1 cellular context compared by ENCODE assay signal in the genomic region with DNA sequence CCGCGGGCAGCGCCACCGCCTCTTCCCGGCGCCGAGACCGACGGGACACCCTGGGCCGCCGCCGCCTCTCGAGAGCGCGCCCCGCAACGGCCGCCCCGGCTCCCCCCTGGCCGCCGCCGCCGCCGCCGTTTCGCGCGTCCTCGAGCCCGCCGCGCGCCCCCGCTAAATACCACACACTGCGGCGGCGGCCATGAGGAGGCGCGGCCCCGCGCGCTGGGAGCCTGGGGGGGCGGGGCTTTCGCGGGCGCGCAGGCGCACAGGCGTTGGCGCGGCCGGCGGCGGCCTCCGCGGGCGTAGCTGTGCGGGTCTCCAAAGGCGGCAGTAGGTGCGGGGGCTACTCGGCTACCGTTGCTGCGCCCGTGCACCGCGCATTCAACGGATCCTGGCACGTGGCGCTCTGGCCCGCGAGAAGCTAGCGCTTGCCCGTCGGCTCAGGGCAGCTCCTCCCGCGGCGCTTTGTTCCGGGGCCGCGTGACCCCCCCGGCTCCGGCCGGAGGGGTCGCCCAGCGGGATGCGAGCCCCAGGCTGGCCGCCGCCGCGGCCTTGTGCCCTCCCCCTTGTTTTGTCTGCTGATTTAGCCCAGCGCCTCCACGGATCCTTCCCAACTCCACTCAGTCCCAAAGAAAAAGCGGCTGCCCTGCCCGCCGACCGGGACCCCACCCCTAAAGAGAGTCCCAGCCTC.
TF ChIP-seq lines count a peak whose summit lies in the region.

TSS of gene SIAH1 (minus strand) at position 142 of the 682 bp plus-strand sequence. CDS start 22,985 bp downstream, outside the sequence.

TF ChIP-seq in K562, 482 proteins besides CTCF, POLR2A, EP300 and RAD21 (continued from another document and continues in another):
- TF ChIP-seq ZNF311 (CRISPR knock-in tag; IDR thresholded peaks at IDR 0.05) = no peak
- TF ChIP-seq ZNF253 (CRISPR knock-in tag; conservative IDR thresholded peaks at IDR 0.05) = no peak
- TF ChIP-seq THRAP3 (IDR thresholded peaks at IDR 0.05; ENCODE audit: borderline replicate concordance) = no peak
- no peak for TF ChIP-seq ZNF740 (CRISPR knock-in tag; IDR thresholded peaks at IDR 0.05)
- TF ChIP-seq ZNF740 (tag; IDR thresholded peaks at IDR 0.05) = peak in 1 of 2 experiments; percentile 64; a peak in 2 of 4 replicates
- TF ChIP-seq FOXA3 (CRISPR knock-in tag; conservative IDR thresholded peaks at IDR 0.05 in 1 of 2, IDR thresholded peaks at IDR 0.05 in 1 of 2) = no peak
- peak; percentile 61; the same call in 1 of the 2 replicates for TF ChIP-seq ZNF584 (CRISPR knock-in tag; IDR thresholded peaks at IDR 0.05; ENCODE audit: low read depth)
- no peak for TF ChIP-seq LARP7 (IDR thresholded peaks at IDR 0.05)
- TF ChIP-seq YY1 (IDR thresholded peaks at IDR 0.05; ENCODE audit: borderline replicate concordance in 1 of 3, control insufficient read depth in 1 of 3, extremely low read depth in 1 of 3, insufficient read depth in 3 of 3, insufficient read length in 1 of 3, insufficient replicate concordance in 2 of 3, low read depth in 1 of 3, low read length in 2 of 3) = peak; percentile 37 to 87 (median 87)
- TF ChIP-seq KHSRP (IDR thresholded peaks at IDR 0.05) = no peak
- TF ChIP-seq RNF219 (CRISPR knock-in tag; IDR thresholded peaks at IDR 0.05) = no peak
- TF ChIP-seq, protein P1, sequence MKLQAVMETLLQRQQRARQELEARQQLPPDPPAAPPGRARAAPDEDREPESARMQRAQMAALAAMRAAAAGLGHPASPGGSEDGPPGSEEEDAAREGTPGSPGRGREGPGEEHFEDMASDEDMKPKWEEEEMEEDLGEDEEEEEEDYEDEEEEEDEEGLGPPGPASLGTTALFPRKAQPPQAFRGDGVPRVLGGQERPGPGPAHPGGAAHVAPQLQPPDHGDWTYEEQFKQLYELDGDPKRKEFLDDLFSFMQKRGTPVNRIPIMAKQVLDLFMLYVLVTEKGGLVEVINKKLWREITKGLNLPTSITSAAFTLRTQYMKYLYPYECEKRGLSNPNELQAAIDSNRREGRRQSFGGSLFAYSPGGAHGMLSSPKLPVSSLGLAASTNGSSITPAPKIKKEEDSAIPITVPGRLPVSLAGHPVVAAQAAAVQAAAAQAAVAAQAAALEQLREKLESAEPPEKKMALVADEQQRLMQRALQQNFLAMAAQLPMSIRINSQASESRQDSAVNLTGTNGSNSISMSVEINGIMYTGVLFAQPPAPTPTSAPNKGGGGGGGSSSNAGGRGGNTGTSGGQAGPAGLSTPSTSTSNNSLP (IDR thresholded peaks at IDR 0.05; ENCODE audit: borderline replicate concordance, low read depth, low read length) = no peak
- no peak for TF ChIP-seq SAFB (IDR thresholded peaks at IDR 0.05; ENCODE audit: borderline replicate concordance, low read depth, low read length)
- TF ChIP-seq BHLHE40 (IDR thresholded peaks at IDR 0.05; ENCODE audit: low read length) = peak; percentile 69
- TF ChIP-seq HDAC2 (IDR thresholded peaks at IDR 0.05) = no peak
- peak; percentile 82 for TF ChIP-seq GTF2E2 (tag; IDR thresholded peaks at IDR 0.05)
- TF ChIP-seq PYGO2 (tag; IDR thresholded peaks at IDR 0.05) = no peak
- TF ChIP-seq CBFA2T2 (conservative IDR thresholded peaks at IDR 0.05) = no peak
- TF ChIP-seq NCOA4 (IDR thresholded peaks at IDR 0.05; ENCODE audit: partially characterized antibody) = no peak
- TF ChIP-seq IRF9 (tag; IDR thresholded peaks at IDR 0.05) = no peak
- TF ChIP-seq PCBP1 (IDR thresholded peaks at IDR 0.05; ENCODE audit: low read depth, low read length, poor library complexity, severe bottlenecking) = peak; percentile 45
- TF ChIP-seq MEF2D (tag; conservative IDR thresholded peaks at IDR 0.05; ENCODE audit: low read depth) = no peak
- no peak for TF ChIP-seq ZNF239 (CRISPR knock-in tag; IDR thresholded peaks at IDR 0.05)
- TF ChIP-seq, protein P2, sequence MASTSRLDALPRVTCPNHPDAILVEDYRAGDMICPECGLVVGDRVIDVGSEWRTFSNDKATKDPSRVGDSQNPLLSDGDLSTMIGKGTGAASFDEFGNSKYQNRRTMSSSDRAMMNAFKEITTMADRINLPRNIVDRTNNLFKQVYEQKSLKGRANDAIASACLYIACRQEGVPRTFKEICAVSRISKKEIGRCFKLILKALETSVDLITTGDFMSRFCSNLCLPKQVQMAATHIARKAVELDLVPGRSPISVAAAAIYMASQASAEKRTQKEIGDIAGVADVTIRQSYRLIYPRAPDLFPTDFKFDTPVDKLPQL (IDR thresholded peaks at IDR 0.05; ENCODE audit: extremely low read depth, insufficient read length) = no peak
- peak; percentile 72; the same call in 1 of the 2 replicates for TF ChIP-seq ZNF583 (CRISPR knock-in tag; IDR thresholded peaks at IDR 0.05)
- no peak for TF ChIP-seq ELF1 (tag; IDR thresholded peaks at IDR 0.05)
- TF ChIP-seq EP400 (IDR thresholded peaks at IDR 0.05) = peak; percentile 39; the same call in 1 of the 2 replicates
- TF ChIP-seq ZBTB1 (CRISPR knock-in tag; IDR thresholded peaks at IDR 0.05; ENCODE audit: borderline replicate concordance, low read depth) = peak; percentile 65; the same call in 1 of the 2 replicates
- no peak for TF ChIP-seq ZKSCAN3 (CRISPR knock-in tag; IDR thresholded peaks at IDR 0.05)
- no peak for TF ChIP-seq ASH1L (IDR thresholded peaks at IDR 0.05; ENCODE audit: borderline replicate concordance, low read depth, partially characterized antibody)
- no peak for TF ChIP-seq ZNF354B (CRISPR knock-in tag; IDR thresholded peaks at IDR 0.05)
- TF ChIP-seq RBFOX2 (IDR thresholded peaks at IDR 0.05; ENCODE audit: low read depth, low read length) = peak; percentile 89
- no peak for TF ChIP-seq NFIX (CRISPR knock-in tag; IDR thresholded peaks at IDR 0.05; ENCODE audit: low read depth)
- TF ChIP-seq KDM2B (CRISPR knock-in tag; IDR thresholded peaks at IDR 0.05) = no peak
- TF ChIP-seq C11orf30 (IDR thresholded peaks at IDR 0.05; ENCODE audit: low read depth) = no peak
- TF ChIP-seq NFATC3 (IDR thresholded peaks at IDR 0.05) = no peak
- no peak for TF ChIP-seq ZNF717 (CRISPR knock-in tag; IDR thresholded peaks at IDR 0.05)
- TF ChIP-seq TAF15 (IDR thresholded peaks at IDR 0.05; ENCODE audit: low read depth, low read length) = no peak
- TF ChIP-seq SIRT6 (IDR thresholded peaks at IDR 0.05; ENCODE audit: low read depth, low read length) = no peak
- TF ChIP-seq NRF1 (conservative IDR thresholded peaks at IDR 0.05 in 1 of 2, IDR thresholded peaks at IDR 0.05 in 1 of 2) = peak; percentile 90 to 92
- no peak for TF ChIP-seq BACH1 (tag; IDR thresholded peaks at IDR 0.05)
- TF ChIP-seq ZNF561 (CRISPR knock-in tag; conservative IDR thresholded peaks at IDR 0.05) = no peak
- TF ChIP-seq ZNF121 (CRISPR knock-in tag; conservative IDR thresholded peaks at IDR 0.05) = no peak
- no peak for TF ChIP-seq AFF1 (IDR thresholded peaks at IDR 0.05; ENCODE audit: low read depth in 1 of 2, partially characterized antibody in 2 of 2)
- TF ChIP-seq ZC3H8 (IDR thresholded peaks at IDR 0.05) = no peak
- no peak for TF ChIP-seq ZNF324 (CRISPR knock-in tag; IDR thresholded peaks at IDR 0.05)
- no peak for TF ChIP-seq THRA (IDR thresholded peaks at IDR 0.05)
- TF ChIP-seq ZKSCAN8 (CRISPR knock-in tag; IDR thresholded peaks at IDR 0.05) = no peak
- TF ChIP-seq, protein P3, sequence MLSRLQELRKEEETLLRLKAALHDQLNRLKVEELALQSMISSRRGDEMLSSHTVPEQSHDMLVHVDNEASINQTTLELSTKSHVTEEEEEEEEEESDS (CRISPR knock-in tag; IDR thresholded peaks at IDR 0.05) = no peak
- TF ChIP-seq HNRNPUL1 (IDR thresholded peaks at IDR 0.05; ENCODE audit: low read length) = no peak
- peak; percentile 79 for TF ChIP-seq RBBP5 (IDR thresholded peaks at IDR 0.05; ENCODE audit: borderline replicate concordance, insufficient read depth, low read length, poor library complexity, severe bottlenecking)
- TF ChIP-seq DACH1 (IDR thresholded peaks at IDR 0.05; ENCODE audit: partially characterized antibody) = no peak
- TF ChIP-seq TSC22D4 (tag; IDR thresholded peaks at IDR 0.05) = no peak
- no peak for TF ChIP-seq SMAD3 (CRISPR knock-in tag; conservative IDR thresholded peaks at IDR 0.05)
- no peak for TF ChIP-seq ZNF507 (tag; conservative IDR thresholded peaks at IDR 0.05)
- TF ChIP-seq HDAC1 (IDR thresholded peaks at IDR 0.05) = no peak
- TF ChIP-seq KDM4B (IDR thresholded peaks at IDR 0.05; ENCODE audit: borderline replicate concordance in 2 of 2, low read depth in 1 of 2) = no peak
- TF ChIP-seq HSF4 (CRISPR knock-in tag; IDR thresholded peaks at IDR 0.05; ENCODE audit: borderline replicate concordance) = no peak
- TF ChIP-seq MEF2A (IDR thresholded peaks at IDR 0.05; ENCODE audit: control insufficient read depth, low read depth, low read length) = no peak
- TF ChIP-seq NBN (IDR thresholded peaks at IDR 0.05; ENCODE audit: low read depth) = no peak
- TF ChIP-seq GATAD2B (IDR thresholded peaks at IDR 0.05; ENCODE audit: borderline replicate concordance) = peak; percentile 54
- TF ChIP-seq CTBP1 (IDR thresholded peaks at IDR 0.05; ENCODE audit: borderline replicate concordance) = peak; percentile 90; the same call in 1 of the 2 replicates
- no peak for TF ChIP-seq POLR3A (IDR thresholded peaks at IDR 0.05; ENCODE audit: borderline replicate concordance, extremely low read depth, insufficient read depth, insufficient read length)
- TF ChIP-seq CHD2 (IDR thresholded peaks at IDR 0.05; ENCODE audit: low read depth, low read length) = 0 out of 2 replicates have a peak, but pooled peaks have one; percentile 16
